ENCODE assay signal across 23 cellular contexts in the genomic region with DNA sequence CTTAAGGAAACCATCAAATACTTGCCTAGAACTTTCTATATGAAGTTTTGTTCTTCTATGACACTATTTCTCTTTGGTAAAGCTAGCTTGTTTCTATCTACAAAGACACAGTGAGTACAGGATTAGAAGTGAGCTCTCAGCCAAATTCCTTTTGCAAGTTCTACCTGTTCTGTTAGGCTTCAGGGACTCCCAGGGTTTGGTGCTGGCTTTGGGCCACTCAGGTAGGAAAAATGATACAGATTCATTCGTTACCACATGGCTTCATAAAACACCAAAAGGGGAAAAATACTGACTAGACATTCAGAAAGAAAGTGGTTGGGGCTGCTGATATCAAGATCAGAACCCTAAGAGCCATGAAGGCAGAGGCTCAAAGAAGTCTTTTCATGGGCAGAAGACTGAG.
"Had no signal": no experiment of that assay in that cellular context is flagged by ENCODE, and none has a peak within 500 bp of the region (broad histone marks: within the 10 kb centered on the region; RNA-seq: fewer than 3 reads in every experiment).

No MANE protein-coding gene starts in this region.

- H3K4me1 ChIP-seq: SJSA1 had no signal

- H3K9me3 ChIP-seq: MG63, SJSA1 had no signal

- H3K4me3 ChIP-seq: MG63, SJSA1, SK-N-MC had no signal

- H3K27me3 ChIP-seq: MG63, SJSA1 had no signal

- ATAC-seq: Panc1 had no signal

- DNase-seq: Karpas-422, KG1, MG63, NCI-H1092, NCI-H1105 treated with DMSO at 0.1 percent for 48 hours, NCI-H1417 treated with DMSO at 0.1 percent for 48 hours, NCI-H146, NCI-H1694 treated with DMSO at 0.1 percent for 48 hours, NCI-H1930, NCI-H2081, NCI-H2107, NCI-H2171, NCI-H226, NCI-H446, NCI-H510A, NCI-H524 treated with DMSO at 0.1 percent for 48 hours, NCI-H69, NCI-H774, SHP77 treated with DMSO at 0.1 percent for 48 hours had no signal

- H3K27ac ChIP-seq: RWPE1, SJSA1, SK-N-MC had no signal
